In genomic region chr1:44674113-44675000, GRCh38 we compare ENCODE assay signal across 8 cellular contexts. TPM values are rescaled to one million over a fixed set of nuclear protein-coding genes. Genes with fewer than 3 reads are reported as not detected.
DNase-seq lines count a peak whose midpoint lies in the region; ATAC-seq and TF ChIP-seq lines count a peak whose summit lies in the region.

ARMH1 (plus strand) TSS chr1:44674714; CDS start chr1:44689698, 14,984 bp downstream.
TMEM53 (minus strand) TSS chr1:44674481; CDS start chr1:44674391, 90 bp downstream.

- peak; percentile 93 to 94 for TF ChIP-seq EP300 in tibial nerve (IDR thresholded peaks at IDR 0.05)

- peak; percentile 51 to 77 for TF ChIP-seq POLR2A in tibial nerve (IDR thresholded peaks at IDR 0.05)

- peak within 1 kb of the TSS; percentile 86 for H3K4me2 ChIP-seq in parathyroid adenoma (ENCODE audit: low read length)

- no peaks in the 10 kb centered on the region for H3K27me3 ChIP-seq in adipocyte (replicated peaks; ENCODE audit: control insufficient read depth, insufficient read depth, low read length)
- no peaks in the 10 kb centered on the region for H3K27me3 ChIP-seq in cardiac muscle cell
- no peaks in the 10 kb centered on the region for H3K27me3 ChIP-seq in parathyroid adenoma (ENCODE audit: control insufficient read depth, insufficient read depth, low read length)
- H3K27me3 ChIP-seq in tibial nerve = no peaks in the 10 kb centered on the region

- H3K9me3 ChIP-seq in adipocyte (ENCODE audit: control insufficient read depth, low read length) (no peaks in the 10 kb centered on the region), cardiac muscle cell (ENCODE audit: low read depth) (no peaks in the 10 kb centered on the region), parathyroid adenoma (ENCODE audit: control insufficient read depth, low read length) (no peaks in the 10 kb centered on the region), tibial nerve (no peaks in the 10 kb centered on the region)

- H3K4me3 ChIP-seq in adipocyte (ENCODE audit: low read length) = peak within 1 kb of the TSS; percentile 86
- H3K4me3 ChIP-seq in cardiac muscle cell = peak within 1 kb of the TSS; percentile 59
- peak within 1 kb of the TSS; percentile 85 for H3K4me3 ChIP-seq in parathyroid adenoma (ENCODE audit: low read depth, low read length)
- H3K4me3 ChIP-seq in tibial nerve = peak within 1 kb of the TSS; percentile 60 to 78 (median 72)

- H3K79me2 ChIP-seq in parathyroid adenoma = no peaks in the 10 kb centered on the region

- H3K36me3 ChIP-seq in adipocyte (ENCODE audit: control insufficient read depth, insufficient read depth, low read length, severe bottlenecking) (no peaks in the 10 kb centered on the region), cardiac muscle cell (no peaks in the 10 kb centered on the region), parathyroid adenoma (ENCODE audit: control insufficient read depth, insufficient read depth, low read length) (no peaks in the 10 kb centered on the region), tibial nerve (peaks cover 0 to 1% (median 0%) of the 10 kb centered on the region in 3 donors)

- peak within 1 kb of the TSS; percentile 93 for H2AFZ ChIP-seq in parathyroid adenoma

- 2 to 3% methylated on average over 33 to 56 of the region's 56 CpGs for WGBS in tibial nerve, 2 donors

- peak within 1 kb of the TSS; percentile 94 for H3K9ac ChIP-seq in adipocyte (ENCODE audit: low read length)
- no peak within 1 kb of the TSS for H3K9ac ChIP-seq in parathyroid adenoma

- TF ChIP-seq CTCF in GM12873 (IDR thresholded peaks at IDR 0.05; ENCODE audit: insufficient read depth, low read depth, low read length, missing control alignments) = peak; percentile 30
- peak; percentile 10 for TF ChIP-seq CTCF in cardiac muscle cell (IDR thresholded peaks at IDR 0.05; ENCODE audit: low read depth, low read length)
- no peak for TF ChIP-seq CTCF in parathyroid adenoma (IDR thresholded peaks at IDR 0.05)
- peak in 2 of 5 experiments; percentile 10 to 43 for TF ChIP-seq CTCF in tibial nerve (IDR thresholded peaks at IDR 0.05)

- ATAC-seq in HG02759 (IDR thresholded peaks at IDR 0.05; ENCODE audit: unreplicated experiment) = peak; percentile 91

- peak; percentile 100 for DNase-seq in NCI-H128 (lab: John Stamatoyannopoulos, UW; ENCODE audit: unreplicated experiment)
- peak; percentile 95 to 97 for DNase-seq in SW 1271 (lab: John Stamatoyannopoulos, UW)
- DNase-seq in adipocyte (ENCODE audit: low read depth) = peak; percentile 100
- DNase-seq in cardiac muscle cell (ENCODE audit: low read depth in 1 of 2, low spot score in 1 of 2) = peak; percentile 99 to 100
- DNase-seq in tibial nerve (ENCODE audit: low spot score in 2 of 2) = peak; percentile 98 to 99

- H3K4me1 ChIP-seq in adipocyte (ENCODE audit: control insufficient read depth, insufficient read depth, low read length) = peaks cover 52% of the 10 kb centered on the region
- H3K4me1 ChIP-seq in cardiac muscle cell (ENCODE audit: low read depth) = peaks cover 15% of the 10 kb centered on the region
- no peaks in the 10 kb centered on the region for H3K4me1 ChIP-seq in parathyroid adenoma
- peaks cover 0 to 73% (median 34%) of the 10 kb centered on the region in 4 donors for H3K4me1 ChIP-seq in tibial nerve

- H3K27ac ChIP-seq in cardiac muscle cell = peak within 1 kb of the TSS; percentile 89
- H3K27ac ChIP-seq in parathyroid adenoma = peak within 1 kb of the TSS; percentile 95
- H3K27ac ChIP-seq in tibial nerve = peak within 1 kb of the TSS; percentile 93 to 99 (median 98)

RNA-seq across cellular contexts. Expression of gene ARMH1, which starts in this region (rescaled TPM):
- 2.4 and 5.7 TPM in 2 replicates for total RNA-seq in cardiac muscle cell
- 2.8 and 9.0 TPM in 2 replicates for polyA plus RNA-seq in cardiac muscle cell
- 1 to 10 TPM in 3 of 4 donors, under 1 TPM in 1; 0.66 to 7.1 (median 2.9) TPM for total RNA-seq in tibial nerve

RNA-seq across cellular contexts. Expression of gene TMEM53, which starts in this region (rescaled TPM):
- 15.2 and 23.6 TPM in 2 replicates for total RNA-seq in cardiac muscle cell
- polyA plus RNA-seq in cardiac muscle cell = 29.7 and 43.0 TPM in 2 replicates
- total RNA-seq in tibial nerve = 10 to 100 TPM in 2 of 4 donors, 1 to 10 TPM in 2; 7.2 to 10.5 (median 9.5) TPM

Comparison
In these comparisons a context has a peak if more than half of its experiments do, and no peak if none do; other contexts are left out.
1. Peak in every context shown above with its lines: DNase-seq, ATAC-seq, H3K4me3 ChIP-seq and H3K27ac ChIP-seq.